In the genomic region with DNA sequence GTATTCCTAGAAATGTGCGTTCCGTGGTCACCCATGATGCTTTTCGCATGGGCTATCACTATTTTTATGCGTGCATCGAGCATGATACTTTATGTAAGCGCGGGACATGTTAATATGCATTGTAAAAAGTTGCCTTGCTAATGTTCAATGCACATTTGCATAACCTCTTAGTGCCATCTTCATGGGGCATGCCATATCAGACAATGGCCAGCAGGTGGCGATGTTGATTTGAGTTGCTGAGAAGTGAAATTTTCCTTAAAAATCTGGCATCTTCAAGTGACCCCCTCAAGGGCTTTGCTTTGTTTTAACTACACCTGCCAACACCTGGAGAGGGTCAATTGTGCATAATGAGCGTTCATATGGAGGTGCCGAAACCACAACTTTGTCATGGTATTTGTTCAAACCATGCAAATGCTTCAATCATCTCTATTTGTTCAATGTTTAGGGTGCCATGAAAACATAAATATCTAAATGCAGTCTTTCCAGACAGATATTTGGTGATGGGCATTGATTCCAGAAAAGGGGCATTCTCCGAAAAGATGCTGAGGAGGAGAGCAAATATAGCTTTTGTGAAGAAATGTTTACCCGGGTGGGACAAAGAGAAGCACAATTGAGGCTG, we compare ENCODE assay signal across 9 cellular contexts.
DNase-seq lines count a peak whose midpoint lies in the region; ATAC-seq and TF ChIP-seq lines count a peak whose summit lies in the region.
"Had no signal": no experiment of that assay in that cellular context is flagged by ENCODE, and none has a peak within 500 bp of the region (broad histone marks: within the 10 kb centered on the region; RNA-seq: fewer than 3 reads in every experiment).

No MANE protein-coding gene starts in this region.

- H3F3A ChIP-seq in GM23338 (replicated peaks; ENCODE audit: low read depth) = no peaks in the 10 kb centered on the region

- DNase-seq in DMS153 treated with DMSO at 0.1 percent for 48 hours (lab: John Stamatoyannopoulos, UW; ENCODE audit: unreplicated experiment) (peak; percentile 7), DMS153 (lab: John Stamatoyannopoulos, UW) (no peak), GM23338 (ENCODE audit: low spot score) (peak; percentile 47), NCI-H510A treated with DMSO at 0.1 percent for 48 hours (lab: John Stamatoyannopoulos, UW) (peak; percentile 12), germinal center (ENCODE audit: low spot score) (peak; percentile 4)
- DNase-seq in activated T-cell treated with anti-CD3 and anti-CD28 coated beads, Interleukin-2, amount 50 U/mL, for 72 hours = peak; percentile 14 to 25

- H2AFZ ChIP-seq in GM23338 (no peak overlapping the region), parathyroid adenoma (no peak overlapping the region)

- H3K27ac ChIP-seq in GM23338 (ENCODE audit: low read depth) = no peak overlapping the region
- H3K27ac ChIP-seq in parathyroid adenoma = no peak overlapping the region

- no peaks in the 10 kb centered on the region for H3K36me3 ChIP-seq in GM23338 (ENCODE audit: insufficient read depth)
- no peaks in the 10 kb centered on the region for H3K36me3 ChIP-seq in parathyroid adenoma (ENCODE audit: control insufficient read depth, insufficient read depth, low read length)

- H3K4me1 Mint-ChIP-seq in GM23338 = peaks cover 3% of the 10 kb centered on the region; the same call in 2 of the 3 replicates
- H3K4me1 Mint-ChIP-seq in activated T-cell treated with anti-CD3 and anti-CD28 coated beads, Interleukin-2, amount 50 U/mL, for 72 hours (ENCODE audit: low read depth) = no peaks in the 10 kb centered on the region

- TF ChIP-seq CTCF in GM23338 (conservative IDR thresholded peaks at IDR 0.05; ENCODE audit: low read depth in 2 of 2) = peak; percentile 71 to 75
- peak; percentile 53 for TF ChIP-seq CTCF in parathyroid adenoma (IDR thresholded peaks at IDR 0.05)

- no peak overlapping the region for H3K9ac ChIP-seq in parathyroid adenoma

- peaks cover 28% of the 10 kb centered on the region for H3K36me3 Mint-ChIP-seq in GM23338 (ENCODE audit: low read depth)
- H3K36me3 Mint-ChIP-seq in activated T-cell treated with anti-CD3 and anti-CD28 coated beads, Interleukin-2, amount 50 U/mL, for 72 hours (ENCODE audit: insufficient read depth in 2 of 2) = no peaks in the 10 kb centered on the region

- no peaks in the 10 kb centered on the region for H3K27me3 Mint-ChIP-seq in GM23338 (ENCODE audit: insufficient read depth, low read depth, poor library complexity)
- peaks cover 9% of the 10 kb centered on the region for H3K27me3 Mint-ChIP-seq in activated T-cell treated with anti-CD3 and anti-CD28 coated beads, Interleukin-2, amount 50 U/mL, for 72 hours (ENCODE audit: low read depth)
- H3K27me3 Mint-ChIP-seq: dendritic cell treated with granulocyte-macrophage colony-stimulating factor and Interleukin-4, amounts not matched to agents 40 ng/mL and 50 ng/mL, for 4 days had no signal

- ATAC-seq in GM23338 = no peak
- ATAC-seq in activated T-cell treated with anti-CD3 and anti-CD28 coated beads, Interleukin-2, amount 50 U/mL, for 72 hours (replicated peaks in 1 of 2) = no peak
- no peak for ATAC-seq in GM21528 (IDR thresholded peaks at IDR 0.05; ENCODE audit: low FRiP score, unreplicated experiment)

- H3K27me3 ChIP-seq in GM23338 (ENCODE audit: insufficient read depth) = no peaks in the 10 kb centered on the region
- no peaks in the 10 kb centered on the region for H3K27me3 ChIP-seq in parathyroid adenoma (ENCODE audit: control insufficient read depth, insufficient read depth, low read length)

- no peaks in the 10 kb centered on the region for H3K9me2 ChIP-seq in GM23338 (ENCODE audit: insufficient read depth)

- H4K20me1 ChIP-seq in GM23338 (replicated peaks; ENCODE audit: insufficient read depth) = no peaks in the 10 kb centered on the region

- H3K9me3 Mint-ChIP-seq in GM23338 = peaks cover 27% of the 10 kb centered on the region
- H3K9me3 Mint-ChIP-seq in activated T-cell treated with anti-CD3 and anti-CD28 coated beads, Interleukin-2, amount 50 U/mL, for 72 hours = no peaks in the 10 kb centered on the region
- H3K9me3 Mint-ChIP-seq: dendritic cell treated with granulocyte-macrophage colony-stimulating factor and Interleukin-4, amounts not matched to agents 40 ng/mL and 50 ng/mL, for 4 days had no signal

- H3K9me3 ChIP-seq in parathyroid adenoma (ENCODE audit: control insufficient read depth, low read length) = no peaks in the 10 kb centered on the region

- H3K4me1 ChIP-seq in GM23338 (ENCODE audit: insufficient read depth) = no peaks in the 10 kb centered on the region
- H3K4me1 ChIP-seq in parathyroid adenoma = no peaks in the 10 kb centered on the region

- H3K4me3 ChIP-seq in GM23338 = no peak overlapping the region
- H3K4me3 ChIP-seq in parathyroid adenoma (ENCODE audit: low read depth, low read length) = no peak overlapping the region

- no peak overlapping the region for H3K4me3 Mint-ChIP-seq in GM23338
- H3K4me3 Mint-ChIP-seq in activated T-cell treated with anti-CD3 and anti-CD28 coated beads, Interleukin-2, amount 50 U/mL, for 72 hours = no peak overlapping the region
- H3K4me3 Mint-ChIP-seq: dendritic cell treated with granulocyte-macrophage colony-stimulating factor and Interleukin-4, amounts not matched to agents 40 ng/mL and 50 ng/mL, for 4 days had no signal

- no peak overlapping the region for H3K27ac Mint-ChIP-seq in GM23338
- no peak overlapping the region for H3K27ac Mint-ChIP-seq in activated T-cell treated with anti-CD3 and anti-CD28 coated beads, Interleukin-2, amount 50 U/mL, for 72 hours
- H3K27ac Mint-ChIP-seq: dendritic cell treated with granulocyte-macrophage colony-stimulating factor and Interleukin-4, amounts not matched to agents 40 ng/mL and 50 ng/mL, for 4 days had no signal

- no peaks in the 10 kb centered on the region for H3K79me2 ChIP-seq in GM23338 (replicated peaks; ENCODE audit: insufficient read depth)
- H3K79me2 ChIP-seq in parathyroid adenoma = no peaks in the 10 kb centered on the region

- H3K4me2 ChIP-seq in GM23338 = no peak overlapping the region
- H3K4me2 ChIP-seq in parathyroid adenoma (ENCODE audit: low read length) = no peak overlapping the region

TF ChIP-seq in GM23338, 12 proteins besides CTCF, POLR2A, EP300 and RAD21:
- TF ChIP-seq, protein P1, sequence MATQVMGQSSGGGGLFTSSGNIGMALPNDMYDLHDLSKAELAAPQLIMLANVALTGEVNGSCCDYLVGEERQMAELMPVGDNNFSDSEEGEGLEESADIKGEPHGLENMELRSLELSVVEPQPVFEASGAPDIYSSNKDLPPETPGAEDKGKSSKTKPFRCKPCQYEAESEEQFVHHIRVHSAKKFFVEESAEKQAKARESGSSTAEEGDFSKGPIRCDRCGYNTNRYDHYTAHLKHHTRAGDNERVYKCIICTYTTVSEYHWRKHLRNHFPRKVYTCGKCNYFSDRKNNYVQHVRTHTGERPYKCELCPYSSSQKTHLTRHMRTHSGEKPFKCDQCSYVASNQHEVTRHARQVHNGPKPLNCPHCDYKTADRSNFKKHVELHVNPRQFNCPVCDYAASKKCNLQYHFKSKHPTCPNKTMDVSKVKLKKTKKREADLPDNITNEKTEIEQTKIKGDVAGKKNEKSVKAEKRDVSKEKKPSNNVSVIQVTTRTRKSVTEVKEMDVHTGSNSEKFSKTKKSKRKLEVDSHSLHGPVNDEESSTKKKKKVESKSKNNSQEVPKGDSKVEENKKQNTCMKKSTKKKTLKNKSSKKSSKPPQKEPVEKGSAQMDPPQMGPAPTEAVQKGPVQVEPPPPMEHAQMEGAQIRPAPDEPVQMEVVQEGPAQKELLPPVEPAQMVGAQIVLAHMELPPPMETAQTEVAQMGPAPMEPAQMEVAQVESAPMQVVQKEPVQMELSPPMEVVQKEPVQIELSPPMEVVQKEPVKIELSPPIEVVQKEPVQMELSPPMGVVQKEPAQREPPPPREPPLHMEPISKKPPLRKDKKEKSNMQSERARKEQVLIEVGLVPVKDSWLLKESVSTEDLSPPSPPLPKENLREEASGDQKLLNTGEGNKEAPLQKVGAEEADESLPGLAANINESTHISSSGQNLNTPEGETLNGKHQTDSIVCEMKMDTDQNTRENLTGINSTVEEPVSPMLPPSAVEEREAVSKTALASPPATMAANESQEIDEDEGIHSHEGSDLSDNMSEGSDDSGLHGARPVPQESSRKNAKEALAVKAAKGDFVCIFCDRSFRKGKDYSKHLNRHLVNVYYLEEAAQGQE (IDR thresholded peaks at IDR 0.05; ENCODE audit: unreplicated experiment) = no peak
- TF ChIP-seq JUNB (IDR thresholded peaks at IDR 0.05; ENCODE audit: unreplicated experiment) = no peak
- no peak for TF ChIP-seq EZH2 (IDR thresholded peaks at IDR 0.05; ENCODE audit: low read depth, unreplicated experiment)
- no peak for TF ChIP-seq NANOG (IDR thresholded peaks at IDR 0.05; ENCODE audit: borderline replicate concordance)
- TF ChIP-seq ZNF114 (CRISPR knock-in tag; IDR thresholded peaks at IDR 0.05) = no peak
- TF ChIP-seq ZNF331 (CRISPR knock-in tag; IDR thresholded peaks at IDR 0.05; ENCODE audit: low read depth) = no peak
- TF ChIP-seq POLR2AphosphoS5 (IDR thresholded peaks at IDR 0.05; ENCODE audit: low read depth) = no peak
- no peak for TF ChIP-seq CREB1 (CRISPR knock-in tag; IDR thresholded peaks at IDR 0.05; ENCODE audit: low read depth)
- no peak for TF ChIP-seq EZH2phosphoT487 (IDR thresholded peaks at IDR 0.05; ENCODE audit: unreplicated experiment)
